ENCODE assay signal across 22 cellular contexts in genomic region chr14:36981832-36982528, GRCh38.
DNase-seq lines count a peak whose midpoint lies in the region; ATAC-seq and TF ChIP-seq lines count a peak whose summit lies in the region.
"Had no signal": no experiment of that assay in that cellular context is flagged by ENCODE, and none has a peak within 500 bp of the region (broad histone marks: within the 10 kb centered on the region; RNA-seq: fewer than 3 reads in every experiment).

No MANE protein-coding gene starts in this region.

- H3K36me3 ChIP-seq in breast epithelium (no peaks in the 10 kb centered on the region), trophoblast cell (ENCODE audit: control insufficient read depth in 1 of 2, insufficient read depth in 2 of 2, low read length in 2 of 2) (no peaks in the 10 kb centered on the region)
- H3K36me3 ChIP-seq: lower lobe of right lung, neural progenitor cell had no signal

- no peak for TF ChIP-seq POLR2A in breast epithelium (IDR thresholded peaks at IDR 0.05)

- no peaks in the 10 kb centered on the region for H3K4me1 ChIP-seq in breast epithelium
- peaks cover 13% of the 10 kb centered on the region for H3K4me1 ChIP-seq in foreskin keratinocyte
- H3K4me1 ChIP-seq in trophoblast cell (ENCODE audit: control insufficient read depth in 1 of 2, insufficient read depth in 2 of 2, low read length in 2 of 2): no peaks in the 10 kb centered on the region
- H3K4me1 ChIP-seq: lower lobe of right lung had no signal

- H3K4me1 Mint-ChIP-seq in MCF 10A (ENCODE audit: insufficient read depth, unreplicated experiment) (peaks cover under 1% of the 10 kb centered on the region), T-helper 17 cell (no peaks in the 10 kb centered on the region)
- H3K4me1 Mint-ChIP-seq: activated B cell treated with CpG ODN at 0.5 μM for 24 hours; central memory CD8-positive, alpha-beta T cell; neural progenitor cell had no signal

- no peak overlapping the region for H2AK5ac ChIP-seq in trophoblast cell (ENCODE audit: low read length)

- H3K27ac ChIP-seq in breast epithelium (no peak overlapping the region), foreskin keratinocyte (peak overlapping the region; percentile 87), trophoblast cell (ENCODE audit: low read depth, low read length) (no peak overlapping the region)
- H3K27ac ChIP-seq: lower lobe of right lung, neural progenitor cell had no signal

- H3K9me3 Mint-ChIP-seq in MCF 10A (ENCODE audit: unreplicated experiment): no peaks in the 10 kb centered on the region
- H3K9me3 Mint-ChIP-seq: H9, neural progenitor cell had no signal

- intact Hi-C loops in MCF 10A (cut with micrococcal nuclease): no loop called here
- intact Hi-C loops in breast epithelium (cut with DNase I; ENCODE audit: low total_unique reads): no loop called here

- no peak overlapping the region for H4K91ac ChIP-seq in trophoblast cell (ENCODE audit: low read depth, low read length)

- TF ChIP-seq CTCF in MCF 10A (IDR thresholded peaks at IDR 0.05; ENCODE audit: unreplicated experiment): no peak
- no peak for TF ChIP-seq CTCF in breast epithelium (IDR thresholded peaks at IDR 0.05)
- TF ChIP-seq CTCF in astrocyte of the cerebellum (IDR thresholded peaks at IDR 0.05; ENCODE audit: low read depth, low read length, missing control alignments): no peak
- TF ChIP-seq CTCF in foreskin keratinocyte (conservative IDR thresholded peaks at IDR 0.05): no peak

- no peak overlapping the region for H3K14ac ChIP-seq in trophoblast cell (ENCODE audit: low read length)

- BruUV-seq in MCF 10A (replicated peaks; lab: Mats Ljungman, UMichigan): no TSS peak

- H3K18ac ChIP-seq in trophoblast cell (ENCODE audit: low read length): no peak overlapping the region

- H3K79me1 ChIP-seq in trophoblast cell (ENCODE audit: low read length): no peaks in the 10 kb centered on the region

- H3K27me3 Mint-ChIP-seq in MCF 10A (ENCODE audit: insufficient read depth, unreplicated experiment) (no peaks in the 10 kb centered on the region), T-helper 17 cell (no peaks in the 10 kb centered on the region)
- H3K27me3 Mint-ChIP-seq: activated B cell treated with CpG ODN at 0.5 μM for 24 hours; central memory CD8-positive, alpha-beta T cell had no signal

- in situ Hi-C loops in astrocyte of the cerebellum (cut with HindIII; ENCODE audit: low sequenced_read_pairs): no loop called here

- no peak overlapping the region for H3K9ac ChIP-seq in trophoblast cell (ENCODE audit: low read length)
- H3K9ac ChIP-seq: neural progenitor cell had no signal

- DNase-seq in MCF 10A (ENCODE audit: unreplicated experiment): peak; percentile 65
- no peak for DNase-seq in breast epithelium (ENCODE audit: low spot score in 2 of 2)
- DNase-seq in astrocyte of the cerebellum (ENCODE audit: low read depth): peak; percentile 32
- peak; percentile 80 to 87 for DNase-seq in foreskin keratinocyte
- DNase-seq in T-helper 17 cell: no peak
- no peak for DNase-seq in NCI-H2107 (lab: John Stamatoyannopoulos, UW)
- no peak for DNase-seq in NOMO-1 treated with dmso at 0.1 percent for 144 hours (lab: John Stamatoyannopoulos, UW; ENCODE audit: unreplicated experiment)
- no peak for DNase-seq in trophoblast cell
- DNase-seq: 8988T; activated B cell treated with CpG ODN at 0.5 μM for 24 hours; activated CD8-positive, alpha-beta memory T cell treated with anti-CD3 and anti-CD28 coated beads, Interleukin-2, amount 50 U/mL, for 48 hours; activated naive CD4-positive, alpha-beta T cell treated with anti-CD3 and anti-CD28 coated beads, Interleukin-2, amount 50 U/mL, for 16 hours; COR-L47; H9; KG1; lower lobe of right lung; NCI-H146; NCI-H446 treated with DMSO at 0.1 percent for 48 hours; stimulated activated CD4-positive, alpha-beta T cell treated with anti-CD3 and anti-CD28 coated beads, Interleukin-4, amount 100 ng/mL, for 24 hours had no signal

- WGBS in trophoblast cell (ENCODE audit: extremely low coverage, insufficient coverage, insufficient read length): no CpG with 5 or more reads among the region's 3 CpGs

- POLR2A ChIA-PET in MCF 10A (lab: Yijun Ruan, JAX): interaction anchor here (1.0 kb wide), 1 partner anchor 134 kb away, joined by 3 read pairs; no protein-coding TSS in a partner anchor

- H2BK120ac ChIP-seq in trophoblast cell (ENCODE audit: insufficient read depth, low read length, poor library complexity): no peak overlapping the region

- no peak overlapping the region for H3K4me3 Mint-ChIP-seq in MCF 10A (ENCODE audit: unreplicated experiment)
- H3K4me3 Mint-ChIP-seq in T-helper 17 cell: no peak overlapping the region
- H3K4me3 Mint-ChIP-seq: activated B cell treated with CpG ODN at 0.5 μM for 24 hours; central memory CD8-positive, alpha-beta T cell; H9; neural progenitor cell had no signal

- H3K27me3 ChIP-seq in breast epithelium: no peaks in the 10 kb centered on the region
- H3K27me3 ChIP-seq in foreskin keratinocyte: no peaks in the 10 kb centered on the region
- H3K27me3 ChIP-seq in trophoblast cell (ENCODE audit: insufficient read depth, low read length): no peaks in the 10 kb centered on the region
- H3K27me3 ChIP-seq: neural progenitor cell had no signal

- H3K23ac ChIP-seq in trophoblast cell (ENCODE audit: low read length): no peak overlapping the region

- H3K4me2 ChIP-seq in trophoblast cell (ENCODE audit: low read length): no peak overlapping the region
- H3K4me2 ChIP-seq: neural progenitor cell had no signal

- no peak overlapping the region for H2AFZ ChIP-seq in trophoblast cell (ENCODE audit: insufficient read depth, low read length, poor library complexity)
- H2AFZ ChIP-seq: neural progenitor cell had no signal

- no peak overlapping the region for H4K12ac ChIP-seq in trophoblast cell (ENCODE audit: low read depth, low read length)

- CTCF ChIA-PET in MCF 10A (lab: Yijun Ruan, JAX): interaction anchor here (0.7 kb wide), 1 partner anchor 342 kb away, joined by 4 read pairs; no protein-coding TSS in a partner anchor

- H2BK5ac ChIP-seq in trophoblast cell (ENCODE audit: low read depth, low read length, poor library complexity): no peak overlapping the region

- no peaks in the 10 kb centered on the region for H3K36me3 Mint-ChIP-seq in MCF 10A (ENCODE audit: insufficient read depth, unreplicated experiment)
- H3K36me3 Mint-ChIP-seq in T-helper 17 cell (ENCODE audit: low read depth): no peaks in the 10 kb centered on the region
- H3K36me3 Mint-ChIP-seq: neural progenitor cell had no signal

- H3K4ac ChIP-seq in trophoblast cell (ENCODE audit: low read depth, low read length): no peak overlapping the region

- H3K27ac Mint-ChIP-seq in MCF 10A (ENCODE audit: low read depth, unreplicated experiment) (peak overlapping the region; percentile 76), T-helper 17 cell (no peak overlapping the region)
- H3K27ac Mint-ChIP-seq: activated B cell treated with CpG ODN at 0.5 μM for 24 hours, H9, neural progenitor cell had no signal

- H4K8ac ChIP-seq in trophoblast cell (ENCODE audit: low read depth, low read length): no peak overlapping the region

- H2BK12ac ChIP-seq in trophoblast cell (ENCODE audit: low read length): no peak overlapping the region

- ATAC-seq in foreskin keratinocyte (peak; percentile 99), T-helper 17 cell (no peak)
- ATAC-seq: lower lobe of right lung, sciatic nerve had no signal

- H3K4me3 ChIP-seq in breast epithelium: no peak overlapping the region
- H3K4me3 ChIP-seq in astrocyte of the cerebellum (ENCODE audit: low read depth, low read length): no peak overlapping the region
- H3K4me3 ChIP-seq in trophoblast cell (ENCODE audit: low read depth, low read length): no peak overlapping the region
- H3K4me3 ChIP-seq: lower lobe of right lung, neural progenitor cell had no signal

- H3K9me3 ChIP-seq in breast epithelium: no peaks in the 10 kb centered on the region
- H3K9me3 ChIP-seq in T-helper 17 cell (ENCODE audit: control insufficient read depth, low read length, poor library complexity, severe bottlenecking): peaks cover 3% of the 10 kb centered on the region
- no peaks in the 10 kb centered on the region for H3K9me3 ChIP-seq in trophoblast cell (ENCODE audit: insufficient read depth, low read depth, low read length)
- H3K9me3 ChIP-seq: lower lobe of right lung had no signal

- H3K79me2 ChIP-seq in trophoblast cell (ENCODE audit: control insufficient read depth, insufficient read depth, low read length, poor library complexity): no peaks in the 10 kb centered on the region

Comparison
In these comparisons a context has a peak if more than half of its experiments do, and no peak if none do; other contexts are left out.
1. DNase-seq: peak in MCF 10A (single experiment), astrocyte of the cerebellum (single experiment) and foreskin keratinocyte (2 of 2); none in breast epithelium (0 of 2), T-helper 17 cell (0 of 3), NCI-H2107 (single experiment), NOMO-1 treated with dmso at 0.1 percent for 144 hours (single experiment) and trophoblast cell (0 of 2).